9 cellular contexts compared by ENCODE assay signal in genomic region chr4:82201805-82202636, GRCh38.
A peak's percentile ranks its signal among the peaks of the same experiment; 100 is the strongest.
DNase-seq lines count a peak whose midpoint lies in the region; ATAC-seq, FAIRE-seq and TF ChIP-seq lines count a peak whose summit lies in the region.
"Had no signal": no experiment of that assay in that cellular context is flagged by ENCODE, and none has a peak within 500 bp of the region (broad histone marks: within the 10 kb centered on the region; RNA-seq: fewer than 3 reads in every experiment).

No MANE protein-coding gene starts in this region.

- H3K27me3 ChIP-seq in AG04450 (ENCODE audit: control insufficient read depth, insufficient read depth, low read length), result no peaks in the 10 kb centered on the region
- no peaks in the 10 kb centered on the region for H3K27me3 ChIP-seq in bronchial epithelial cell (ENCODE audit: control insufficient read depth, insufficient read depth, low read length)
- no peaks in the 10 kb centered on the region for H3K27me3 ChIP-seq in lung (ENCODE audit: control insufficient read depth, insufficient read depth)
- H3K27me3 ChIP-seq in suprapubic skin, result no peaks in the 10 kb centered on the region

- TF ChIP-seq POLR2A in GM12892 (IDR thresholded peaks at IDR 0.05; ENCODE audit: low read depth, low read length) (no peak), suprapubic skin (IDR thresholded peaks at IDR 0.05) (no peak)

- H3K9me3 ChIP-seq in AG04450 (ENCODE audit: control insufficient read depth, insufficient read depth, low read length) (no peaks in the 10 kb centered on the region), lung (ENCODE audit: control insufficient read depth in 2 of 2, insufficient read depth in 1 of 2, low read length in 1 of 2) (no peaks in the 10 kb centered on the region), suprapubic skin (no peaks in the 10 kb centered on the region)

- no peak overlapping the region for H3K27ac ChIP-seq in AG04450 (ENCODE audit: low read depth, low read length)
- no peak overlapping the region for H3K27ac ChIP-seq in lung (ENCODE audit: low read depth in 1 of 2, low read length in 1 of 2)
- no peak overlapping the region for H3K27ac ChIP-seq in suprapubic skin

- CTCF ChIA-PET in AG04450 (lab: Charles Lee), result interaction anchor here (1.1 to 2.1 kb wide), 2 partner anchors 159 to 735 kb away, joined by 4 to 11 read pairs; no protein-coding TSS in a partner anchor

- 64 to 66% methylated on average over 3 of the region's 3 CpGs for WGBS in lung, 2 donors
- 66% methylated on average over 3 of the region's 3 CpGs for WGBS in suprapubic skin

- H3K4me1 ChIP-seq in lung (ENCODE audit: control insufficient read depth in 2 of 2, insufficient read depth in 2 of 2, low read length in 2 of 2) (peaks cover 0 to 3% of the 10 kb centered on the region in 2 donors), suprapubic skin (no peaks in the 10 kb centered on the region)

- no peak for TF ChIP-seq EP300 in suprapubic skin (IDR thresholded peaks at IDR 0.05)

- peak; percentile 62 for TF ChIP-seq CTCF in AG04450 (IDR thresholded peaks at IDR 0.05; ENCODE audit: low read depth, low read length)
- TF ChIP-seq CTCF in bronchial epithelial cell (IDR thresholded peaks at IDR 0.05; ENCODE audit: insufficient read depth, low read length, severe bottlenecking), result peak; percentile 72
- TF ChIP-seq CTCF in lung (IDR thresholded peaks at IDR 0.05; ENCODE audit: control extremely low read depth, extremely low read depth), result peak; percentile 22
- peak; percentile 2 to 25 for TF ChIP-seq CTCF in suprapubic skin (IDR thresholded peaks at IDR 0.05)

- no peak overlapping the region for H3K4me3 ChIP-seq in AG04450 (ENCODE audit: low read depth, low read length)
- H3K4me3 ChIP-seq in bronchial epithelial cell (ENCODE audit: low read depth, low read length), result no peak overlapping the region
- H3K4me3 ChIP-seq in lung, result no peak overlapping the region
- H3K4me3 ChIP-seq in suprapubic skin, result no peak overlapping the region

- POLR2A ChIA-PET in AG04450 (lab: Yijun Ruan, JAX), result no interaction called here

- ATAC-seq in lung (ENCODE audit: insufficient read depth, low FRiP score), result no peak
- no peak for ATAC-seq in HG03439 (IDR thresholded peaks at IDR 0.05; ENCODE audit: unreplicated experiment)

- H3K36me3 ChIP-seq in bronchial epithelial cell (ENCODE audit: control insufficient read depth, insufficient read depth, low read length), result no peaks in the 10 kb centered on the region
- H3K36me3 ChIP-seq in lung (ENCODE audit: control insufficient read depth in 2 of 2, insufficient read depth in 2 of 2, low read length in 2 of 2), result no peaks in the 10 kb centered on the region
- no peaks in the 10 kb centered on the region for H3K36me3 ChIP-seq in suprapubic skin

- DNase-seq in AG04450 (ENCODE audit: low read depth, low spot score) (no peak), GM12892 (ENCODE audit: insufficient read length) (no peak), NCI-H1092 (lab: John Stamatoyannopoulos, UW) (peak; percentile 58), SKM-1 (lab: John Stamatoyannopoulos, UW; ENCODE audit: unreplicated experiment) (peak; percentile 62), bronchial epithelial cell (ENCODE audit: low read depth) (peak; percentile 64), lung (ENCODE audit: low spot score) (no peak), suprapubic skin (ENCODE audit: low spot score in 2 of 2) (no peak)

- FAIRE-seq in GM12892 (lab: Jason Lieb, UNC) (peak; percentile 5), bronchial epithelial cell (lab: Jason Lieb, UNC) (no peak)
- FAIRE-seq: islet of Langerhans had no signal

Comparison
In these comparisons a context has a peak if more than half of its experiments do, and no peak if none do; other contexts are left out.
1. DNase-seq: peak in NCI-H1092 (single experiment), SKM-1 (single experiment) and bronchial epithelial cell (single experiment); none in AG04450 (single experiment), GM12892 (single experiment), lung (single experiment) and suprapubic skin (0 of 2).
2. CTCF ChIP-seq: peak in every context shown above with its lines; median percentile 72 in bronchial epithelial cell; 62 in AG04450; 22 in lung; 14 in suprapubic skin.